In the genomic region with DNA sequence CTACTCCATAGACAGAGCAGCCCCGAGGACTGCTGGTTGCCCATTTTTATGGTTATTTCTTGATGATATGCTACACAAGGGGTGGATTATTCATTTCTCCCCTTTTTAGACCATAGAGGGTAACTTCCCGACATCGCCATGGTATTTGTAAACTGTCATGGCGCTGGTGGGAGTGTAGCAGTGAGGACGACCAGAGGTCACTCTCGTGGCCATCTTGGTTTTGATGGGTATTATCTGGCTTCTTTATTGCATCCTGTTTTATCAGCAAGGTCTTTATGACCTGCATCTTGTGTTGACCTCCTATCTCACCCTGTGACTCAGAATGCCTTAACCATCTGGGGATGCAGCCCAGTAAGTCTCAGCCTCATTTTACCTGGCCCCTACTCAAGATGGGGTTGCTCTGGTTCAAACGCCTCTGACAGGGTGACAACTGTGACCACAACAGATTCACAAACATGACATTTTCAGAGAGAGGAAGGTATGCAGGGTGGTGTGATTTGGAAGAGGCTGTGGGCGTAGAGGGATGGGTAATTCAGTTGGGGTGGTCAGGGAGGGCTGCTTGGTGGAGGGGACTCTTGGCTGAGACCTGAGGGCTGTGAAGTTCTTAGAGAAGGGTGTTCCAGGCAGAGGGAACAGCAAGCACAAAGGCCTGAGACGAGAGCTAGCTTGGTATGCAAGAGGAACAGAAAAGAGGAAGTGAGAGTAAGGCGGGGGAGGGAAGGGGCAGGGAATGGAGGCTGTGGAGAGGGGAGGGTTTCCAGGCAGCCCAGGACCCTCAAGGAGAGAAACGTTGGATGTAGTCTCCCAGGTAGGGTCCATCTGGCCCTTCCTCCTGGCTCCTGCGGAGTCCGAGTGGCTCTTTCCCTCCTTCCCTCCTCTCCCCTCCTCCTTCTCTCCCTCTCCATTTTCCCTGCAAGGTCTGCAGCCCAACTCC, we compare ENCODE assay signal across 1 cellular context.
A peak's percentile ranks its signal among the peaks of the same experiment; 100 is the strongest.
TF ChIP-seq lines count a peak whose summit lies in the region.

No MANE protein-coding gene starts in this region.

TF ChIP-seq in H1, 55 proteins besides CTCF, POLR2A, EP300 and RAD21:
- TF ChIP-seq ASH2L (IDR thresholded peaks at IDR 0.05; ENCODE audit: low read length) (peak; percentile 48), EGR1 (IDR thresholded peaks at IDR 0.05; ENCODE audit: borderline replicate concordance, low read depth, low read length) (no peak), TEAD4 (IDR thresholded peaks at IDR 0.05; ENCODE audit: low read depth, low read length) (peak; percentile 75; the same call in 1 of the 2 replicates)
- TF ChIP-seq, protein P1, sequence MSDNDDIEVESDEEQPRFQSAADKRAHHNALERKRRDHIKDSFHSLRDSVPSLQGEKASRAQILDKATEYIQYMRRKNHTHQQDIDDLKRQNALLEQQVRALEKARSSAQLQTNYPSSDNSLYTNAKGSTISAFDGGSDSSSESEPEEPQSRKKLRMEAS (IDR thresholded peaks at IDR 0.05) = peak; percentile 12; the same call in 1 of the 2 replicates
